In the genomic region with DNA sequence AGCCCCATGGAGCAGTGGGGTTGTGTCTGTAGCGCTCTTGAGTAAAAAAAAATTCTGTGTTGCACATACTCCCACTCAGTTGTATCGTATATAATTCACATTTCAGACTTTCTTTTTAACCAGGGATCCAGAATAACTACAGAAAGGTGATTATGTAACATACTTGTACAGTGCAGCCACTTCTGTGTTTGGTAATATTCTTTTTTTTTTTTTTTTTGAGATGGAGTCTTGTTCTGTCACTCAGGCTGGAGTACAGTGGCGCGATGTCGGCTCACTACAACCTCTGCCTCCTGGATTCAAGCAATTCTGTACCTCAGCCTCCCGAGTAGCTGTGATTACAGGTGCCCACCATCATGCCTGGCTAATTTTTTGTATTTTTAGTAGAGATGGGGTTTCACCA, we compare ENCODE assay signal across 8 cellular contexts.
"Had no signal": no experiment of that assay in that cellular context is flagged by ENCODE, and none has a peak within 500 bp of the region (broad histone marks: within the 10 kb centered on the region; RNA-seq: fewer than 3 reads in every experiment).

No MANE protein-coding gene starts in this region.

- H3K27ac ChIP-seq: GM23248 had no signal

- H3K36me3 ChIP-seq: HAP-1 had no signal

- ATAC-seq: HCT116 had no signal

- DNase-seq: GM23248, GOT3, H7, H9, HCEC 1CT, HFFc6 had no signal

- H3K27ac Mint-ChIP-seq: HFFc6 had no signal

- H3K9me3 Mint-ChIP-seq: H9, HFFc6 had no signal

- H3K4me3 ChIP-seq: GM23248, HAP-1 had no signal

- H3K9me3 ChIP-seq: HAP-1 had no signal

- H3K4me3 Mint-ChIP-seq: H9, HFFc6 had no signal

- H2AFZ ChIP-seq: GM23248 had no signal
